ENCODE assay signal across 8 cellular contexts in genomic region chr5:159097461-159098284, GRCh38. TPM values are rescaled to one million over a fixed set of nuclear protein-coding genes. Genes with fewer than 3 reads are reported as not detected.
A peak's percentile ranks its signal among the peaks of the same experiment; 100 is the strongest.
DNase-seq lines count a peak whose midpoint lies in the region; ATAC-seq, FAIRE-seq and TF ChIP-seq lines count a peak whose summit lies in the region.

No MANE protein-coding gene starts in this region.

- intact Hi-C loops in left ventricle myocardium superior (cut with micrococcal nuclease) = no loop called here

- H3K4me1 Mint-ChIP-seq in activated CD4-positive, alpha-beta memory T cell treated with anti-CD3 and anti-CD28 coated beads, Interleukin-2, amount 10 ng/mL, durations not matched to agents 7 days and 5 days = peaks cover 39% of the 10 kb centered on the region
- peaks cover 31% of the 10 kb centered on the region for H3K4me1 Mint-ChIP-seq in stimulated activated effector memory CD8-positive, alpha-beta T cell treated with anti-CD3 and anti-CD28 coated beads, Interleukin-12 subunit alpha, Interleukin-12 subunit beta, amount 100 ng/mL, for 72 hours

- FAIRE-seq in GM19239 (lab: Jason Lieb, UNC) = peak; percentile 88

- peaks cover 71% of the 10 kb centered on the region for H3K27me3 Mint-ChIP-seq in activated CD4-positive, alpha-beta memory T cell treated with anti-CD3 and anti-CD28 coated beads, Interleukin-2, amount 10 ng/mL, durations not matched to agents 7 days and 5 days

- peak overlapping the region; percentile 82 for H3K4me3 Mint-ChIP-seq in activated CD4-positive, alpha-beta memory T cell treated with anti-CD3 and anti-CD28 coated beads, Interleukin-2, amount 10 ng/mL, durations not matched to agents 7 days and 5 days
- peak overlapping the region; percentile 81 for H3K4me3 Mint-ChIP-seq in stimulated activated effector memory CD8-positive, alpha-beta T cell treated with anti-CD3 and anti-CD28 coated beads, Interleukin-12 subunit alpha, Interleukin-12 subunit beta, amount 100 ng/mL, for 72 hours

- peak; percentile 23 for DNase-seq in AG09309 (ENCODE audit: low read depth)
- no peak for DNase-seq in GM19239 (ENCODE audit: insufficient read length, low spot score)
- DNase-seq in activated CD4-positive, alpha-beta memory T cell treated with anti-CD3 and anti-CD28 coated beads, Interleukin-2, amount 10 ng/mL, durations not matched to agents 7 days and 5 days = no peak
- DNase-seq in left ventricle myocardium superior = peak; percentile 67
- DNase-seq in stimulated activated effector memory CD8-positive, alpha-beta T cell treated with anti-CD3 and anti-CD28 coated beads, Interleukin-12 subunit alpha, Interleukin-12 subunit beta, amount 100 ng/mL, for 72 hours (ENCODE audit: low spot score in 2 of 2) = no peak
- DNase-seq in stimulated activated CD4-positive, alpha-beta T cell treated with anti-CD3 and anti-CD28 coated beads, Interleukin-4, amount 100 ng/mL, for 24 hours = no peak

- H3K9me3 Mint-ChIP-seq in activated CD4-positive, alpha-beta memory T cell treated with anti-CD3 and anti-CD28 coated beads, Interleukin-2, amount 10 ng/mL, durations not matched to agents 7 days and 5 days = no peaks in the 10 kb centered on the region
- H3K9me3 Mint-ChIP-seq in stimulated activated effector memory CD8-positive, alpha-beta T cell treated with anti-CD3 and anti-CD28 coated beads, Interleukin-12 subunit alpha, Interleukin-12 subunit beta, amount 100 ng/mL, for 72 hours = no peaks in the 10 kb centered on the region

- ATAC-seq in left ventricle myocardium superior (peak; percentile 10), GM18858 (IDR thresholded peaks at IDR 0.05; ENCODE audit: unreplicated experiment) (no peak), HG03175 (IDR thresholded peaks at IDR 0.05; ENCODE audit: unreplicated experiment) (no peak)
- ATAC-seq in stimulated activated effector memory CD8-positive, alpha-beta T cell treated with anti-CD3 and anti-CD28 coated beads, Interleukin-12 subunit alpha, Interleukin-12 subunit beta, amount 100 ng/mL, for 72 hours = no peak

- CTCF ChIA-PET in activated CD4-positive, alpha-beta memory T cell treated with anti-CD3 and anti-CD28 coated beads, Interleukin-2, amount 10 ng/mL, durations not matched to agents 7 days and 5 days (lab: Charles Lee) = no interaction called here

- POLR2A ChIA-PET in activated CD4-positive, alpha-beta memory T cell treated with anti-CD3 and anti-CD28 coated beads, Interleukin-2, amount 10 ng/mL, durations not matched to agents 7 days and 5 days (lab: Charles Lee) = no interaction called here

- no peaks in the 10 kb centered on the region for H3K36me3 Mint-ChIP-seq in activated CD4-positive, alpha-beta memory T cell treated with anti-CD3 and anti-CD28 coated beads, Interleukin-2, amount 10 ng/mL, durations not matched to agents 7 days and 5 days (ENCODE audit: low read depth)
- no peaks in the 10 kb centered on the region for H3K36me3 Mint-ChIP-seq in stimulated activated effector memory CD8-positive, alpha-beta T cell treated with anti-CD3 and anti-CD28 coated beads, Interleukin-12 subunit alpha, Interleukin-12 subunit beta, amount 100 ng/mL, for 72 hours

- peak overlapping the region; percentile 52 for H3K4me3 ChIP-seq in AG09309 (ENCODE audit: control insufficient read depth, low read depth, low read length)

- no peak for TF ChIP-seq CTCF in AG09309 (IDR thresholded peaks at IDR 0.05; ENCODE audit: control insufficient read depth, insufficient read depth, low read depth, low read length, missing control alignments)

- H3K27ac Mint-ChIP-seq in activated CD4-positive, alpha-beta memory T cell treated with anti-CD3 and anti-CD28 coated beads, Interleukin-2, amount 10 ng/mL, durations not matched to agents 7 days and 5 days = no peak overlapping the region
- peak overlapping the region; percentile 30 for H3K27ac Mint-ChIP-seq in stimulated activated effector memory CD8-positive, alpha-beta T cell treated with anti-CD3 and anti-CD28 coated beads, Interleukin-12 subunit alpha, Interleukin-12 subunit beta, amount 100 ng/mL, for 72 hours

RNA-seq across cellular contexts. Expression of gene EBF1, which starts 2.0 kb away (rescaled TPM):
- under 1 TPM in 1 of 2 experiments, not detected in 1; 0.23 TPM for total RNA-seq in activated CD4-positive, alpha-beta memory T cell treated with anti-CD3 and anti-CD28 coated beads, Interleukin-2, amount 10 ng/mL, durations not matched to agents 7 days and 5 days
- 8.5 TPM for total RNA-seq in left ventricle myocardium superior

Comparison
In these comparisons a context has a peak if more than half of its experiments do, and no peak if none do; other contexts are left out.
1. DNase-seq: peak in AG09309 (single experiment) and left ventricle myocardium superior (single experiment); none in GM19239 (single experiment), activated CD4-positive, alpha-beta memory T cell treated with anti-CD3 and anti-CD28 coated beads, Interleukin-2, amount 10 ng/mL, durations not matched to agents 7 days and 5 days (single experiment), stimulated activated effector memory CD8-positive, alpha-beta T cell treated with anti-CD3 and anti-CD28 coated beads, Interleukin-12 subunit alpha, Interleukin-12 subunit beta, amount 100 ng/mL, for 72 hours (0 of 2) and stimulated activated CD4-positive, alpha-beta T cell treated with anti-CD3 and anti-CD28 coated beads, Interleukin-4, amount 100 ng/mL, for 24 hours (single experiment).